11 cellular contexts compared by ENCODE assay signal in genomic region chr11:96257036-96257435, GRCh38.
DNase-seq lines count a peak whose midpoint lies in the region; ATAC-seq and TF ChIP-seq lines count a peak whose summit lies in the region.
"Had no signal": no experiment of that assay in that cellular context is flagged by ENCODE, and none has a peak within 500 bp of the region (broad histone marks: within the 10 kb centered on the region; RNA-seq: fewer than 3 reads in every experiment).

No MANE protein-coding gene starts in this region.

- CTCF ChIA-PET in CD4-positive, alpha-beta memory T cell (lab: Charles Lee; ENCODE audit: partially characterized antibody) = interaction anchor here (1.3 to 5.1 kb wide), 3 partner anchors 10 to 86 kb away, joined by 5 to 81 read pairs (median 11); partner anchors contain the start of gene MAML2
- CTCF ChIA-PET in IMR-90 (lab: Yijun Ruan, JAX) = interaction anchor here (0.6 kb wide), 1 partner anchor 30 kb away, joined by 7 read pairs; no protein-coding TSS in a partner anchor

- H3K4me1 Mint-ChIP-seq in CD4-positive, alpha-beta memory T cell = peaks cover 70 to 99% (median 86%) of the 10 kb centered on the region in 4 donors
- peaks cover 66% of the 10 kb centered on the region for H3K4me1 Mint-ChIP-seq in nephron

- H3K56ac ChIP-seq in IMR-90 (ENCODE audit: extremely low read depth, insufficient read depth, low read length) = peak overlapping the region; percentile 52

- H2AK5ac ChIP-seq in IMR-90 (ENCODE audit: low read depth, low read length) = peak overlapping the region; percentile 24; the same call in 1 of the 2 replicates

- peak overlapping the region; percentile 64 for H4K5ac ChIP-seq in IMR-90 (ENCODE audit: low read depth, low read length)

- dilution Hi-C loops in IMR-90 (cut with HindIII; ENCODE audit: low sequenced_read_pairs, unreplicated experiment) = no loop called here

- peak overlapping the region; percentile 87 for H2BK120ac ChIP-seq in IMR-90 (ENCODE audit: low read depth, low read length)

- H3K27ac ChIP-seq in CD4-positive, alpha-beta memory T cell (ENCODE audit: low read depth, low read length) = peak overlapping the region; percentile 74
- H3K27ac ChIP-seq in IMR-90 (ENCODE audit: insufficient read depth, low read length) (peak overlapping the region; percentile 32; the same call in 1 of the 2 replicates), dorsolateral prefrontal cortex (peak overlapping the region in 2 of 59 donors; percentile 19 to 26)

- TF ChIP-seq RAD21 in IMR-90 (IDR thresholded peaks at IDR 0.05; ENCODE audit: low read length) = no peak

- peaks cover 2 to 4% of the 10 kb centered on the region in 2 donors for H3K36me3 Mint-ChIP-seq in CD4-positive, alpha-beta memory T cell
- peaks cover 6% of the 10 kb centered on the region for H3K36me3 Mint-ChIP-seq in nephron (ENCODE audit: low read depth)

- H4K91ac ChIP-seq in IMR-90 (ENCODE audit: insufficient read depth, low read depth, low read length) = peak overlapping the region; percentile 48; the same call in 1 of the 2 replicates

- TF ChIP-seq CTCF in IMR-90 (conservative IDR thresholded peaks at IDR 0.05; ENCODE audit: low read depth, low read length) (no peak), nephron (IDR thresholded peaks at IDR 0.05; ENCODE audit: unreplicated experiment in 3 of 3) (no peak), dorsolateral prefrontal cortex (IDR thresholded peaks at IDR 0.05 in 54 of 56, conservative IDR thresholded peaks at IDR 0.05 in 2 of 56; ENCODE audit: low read depth in 1 of 56, partially characterized antibody in 56 of 56) (no peak)

- no peak for TF ChIP-seq POLR2A in IMR-90 (IDR thresholded peaks at IDR 0.05; ENCODE audit: low read depth, low read length)

- H3K36me3 ChIP-seq in CD4-positive, alpha-beta memory T cell (ENCODE audit: insufficient read depth, low read length) = no peaks in the 10 kb centered on the region
- H3K36me3 ChIP-seq in IMR-90 (ENCODE audit: control insufficient read depth, insufficient read depth, low read length) (no peaks in the 10 kb centered on the region; the same call in 1 of the 2 replicates), adipocyte (ENCODE audit: control insufficient read depth, insufficient read depth, low read length, severe bottlenecking) (no peaks in the 10 kb centered on the region)

- peak overlapping the region in 7 of 8 donors; percentile 72 to 89 (median 82) for H3K4me3 Mint-ChIP-seq in CD4-positive, alpha-beta memory T cell
- no peak overlapping the region for H3K4me3 Mint-ChIP-seq in nephron

- H3K79me1 ChIP-seq in IMR-90 (ENCODE audit: low read depth in 1 of 2, low read length in 2 of 2) = peaks cover 37 to 91% of the 10 kb centered on the region in 2 experiments

- H3K9ac ChIP-seq in IMR-90 (ENCODE audit: low read depth, low read length) (no peak overlapping the region; the same call in 1 of the 2 replicates), adipocyte (ENCODE audit: low read length) (peak overlapping the region; percentile 69)

- H2BK5ac ChIP-seq in IMR-90 (ENCODE audit: low read depth, low read length, poor library complexity, severe bottlenecking) = peak overlapping the region; percentile 90

- no peaks in the 10 kb centered on the region for H4K20me1 ChIP-seq in IMR-90 (ENCODE audit: insufficient read depth, low read length)

- peak overlapping the region; percentile 62 for H2BK20ac ChIP-seq in IMR-90 (ENCODE audit: low read depth, low read length)

- POLR2A ChIA-PET in CD4-positive, alpha-beta memory T cell (lab: Charles Lee; ENCODE audit: partially characterized antibody) = interaction anchor here (0.8 to 5.1 kb wide), 9 partner anchors 7 to 99 kb away, joined by 3 to 76 read pairs (median 4); partner anchors contain the start of gene MAML2
- POLR2A ChIA-PET in IMR-90 (lab: Charles Lee; ENCODE audit: unreplicated experiment) = interaction anchor here (0.5 kb wide), 1 partner anchor 29 kb away, joined by 5 read pairs; no protein-coding TSS in a partner anchor

- no peak overlapping the region for H2AK9ac ChIP-seq in IMR-90 (replicated peaks; ENCODE audit: low read depth, low read length, poor library complexity)

- no peak for DNase-seq in CD4-positive, alpha-beta memory T cell
- DNase-seq in IMR-90 = no peak
- DNase-seq in adipocyte (ENCODE audit: low read depth) = peak; percentile 42
- no peak for DNase-seq in dorsolateral prefrontal cortex
- DNase-seq: DMS79 treated with DMSO at 0.1 percent for 48 hours, NCI-H1092, small intestine had no signal

- no peak overlapping the region for H3K4me3 ChIP-seq in CD4-positive, alpha-beta memory T cell (ENCODE audit: low read length in 2 of 2)
- no peak overlapping the region for H3K4me3 ChIP-seq in IMR-90 (ENCODE audit: insufficient read depth, low read depth, low read length)
- H3K4me3 ChIP-seq in adipocyte (ENCODE audit: low read length) = peak overlapping the region; percentile 38
- H3K4me3 ChIP-seq in dorsolateral prefrontal cortex = no peak overlapping the region

- in situ Hi-C loops in IMR-90 (cut with MboI; ENCODE audit: low sequenced_read_pairs) = no loop called here

- peak overlapping the region; percentile 55; the same call in 1 of the 2 replicates for H3K4me2 ChIP-seq in IMR-90 (ENCODE audit: low read depth, low read length)

- intact Hi-C loops in CD4-positive, alpha-beta memory T cell (cut with micrococcal nuclease) = no loop called here
- intact Hi-C loops in IMR-90 (cut with micrococcal nuclease) = loop anchor here (5.0 kb wide), 1 partner anchor 85 kb away; the partner anchor contains the start of gene MAML2
- intact Hi-C loops in dorsolateral prefrontal cortex (cut with DNase I) = no loop called here

- peak overlapping the region; percentile 96 to 99 (median 97) for H3K27ac Mint-ChIP-seq in CD4-positive, alpha-beta memory T cell
- peak overlapping the region in 2 of 3 experiments; percentile 22 to 88 for H3K27ac Mint-ChIP-seq in nephron

- peak overlapping the region; percentile 83; the same call in 1 of the 2 replicates for H3K23ac ChIP-seq in IMR-90 (ENCODE audit: low read depth, low read length)

- no peak overlapping the region for H2AFZ ChIP-seq in IMR-90 (replicated peaks; ENCODE audit: low read length, poor library complexity)

- H3K27me3 Mint-ChIP-seq in CD4-positive, alpha-beta memory T cell = no peaks in the 10 kb centered on the region
- H3K27me3 Mint-ChIP-seq in nephron (ENCODE audit: low read depth) = no peaks in the 10 kb centered on the region

- peak overlapping the region; percentile 55; the same call in 1 of the 3 replicates for H2BK15ac ChIP-seq in IMR-90 (ENCODE audit: low read depth, low read length)

- ATAC-seq in IMR-90 (ENCODE audit: low read depth) = no peak
- no peak for ATAC-seq in GM18868 (IDR thresholded peaks at IDR 0.05; ENCODE audit: unreplicated experiment)
- no peak for ATAC-seq in GM21723 (IDR thresholded peaks at IDR 0.05; ENCODE audit: unreplicated experiment)
- ATAC-seq in GM21576 (IDR thresholded peaks at IDR 0.05; ENCODE audit: unreplicated experiment) = no peak

- no TSS peak for BruUV-seq in IMR-90 (replicated peaks; lab: Mats Ljungman, UMichigan)

- peak overlapping the region; percentile 82 for H3K14ac ChIP-seq in IMR-90 (replicated peaks; ENCODE audit: low read depth, low read length)

- peak overlapping the region; percentile 36; the same call in 1 of the 2 replicates for H3K4ac ChIP-seq in IMR-90 (ENCODE audit: low read depth, low read length)

- H3K18ac ChIP-seq in IMR-90 (ENCODE audit: low read depth, low read length) = peak overlapping the region; percentile 33; the same call in 1 of the 2 replicates

- H3K9me3 Mint-ChIP-seq in CD4-positive, alpha-beta memory T cell = peaks cover 0 to 1% (median 0%) of the 10 kb centered on the region in 8 donors
- no peaks in the 10 kb centered on the region for H3K9me3 Mint-ChIP-seq in nephron

- no peaks in the 10 kb centered on the region for H3K27me3 ChIP-seq in CD4-positive, alpha-beta memory T cell (ENCODE audit: insufficient read depth, low read length)
- no peaks in the 10 kb centered on the region for H3K27me3 ChIP-seq in IMR-90 (ENCODE audit: control insufficient read depth, insufficient read depth, low read length)
- H3K27me3 ChIP-seq in adipocyte (replicated peaks; ENCODE audit: control insufficient read depth, insufficient read depth, low read length) = no peaks in the 10 kb centered on the region
- H3K27me3 ChIP-seq in dorsolateral prefrontal cortex = no peaks in the 10 kb centered on the region

- peaks cover 17% of the 10 kb centered on the region for H3K9me1 ChIP-seq in IMR-90 (ENCODE audit: insufficient read depth, low read length)

- H4K8ac ChIP-seq in IMR-90 (ENCODE audit: low read depth in 2 of 2, low read length in 2 of 2) = peak overlapping the region; percentile 21 to 84; a peak in 3 of 4 replicates

- no peaks in the 10 kb centered on the region for H3K9me3 ChIP-seq in CD4-positive, alpha-beta memory T cell (ENCODE audit: control insufficient read depth in 1 of 2, low read length in 2 of 2)
- no peaks in the 10 kb centered on the region for H3K9me3 ChIP-seq in IMR-90 (ENCODE audit: control insufficient read depth, insufficient read depth, low read length)
- no peaks in the 10 kb centered on the region for H3K9me3 ChIP-seq in adipocyte (ENCODE audit: control insufficient read depth, low read length)

- peaks cover 92% of the 10 kb centered on the region for H3K4me1 ChIP-seq in CD4-positive, alpha-beta memory T cell (ENCODE audit: insufficient read depth, low read length)
- H3K4me1 ChIP-seq in IMR-90 (ENCODE audit: control insufficient read depth, insufficient read depth, low read length) = peaks cover 22% of the 10 kb centered on the region
- peaks cover 51% of the 10 kb centered on the region for H3K4me1 ChIP-seq in adipocyte (ENCODE audit: control insufficient read depth, insufficient read depth, low read length)

TF ChIP-seq in IMR-90, 13 proteins besides CTCF, POLR2A, EP300 and RAD21:
- peak; percentile 43; the same call in 1 of the 2 replicates for TF ChIP-seq CEBPB (IDR thresholded peaks at IDR 0.05; ENCODE audit: low read depth, low read length)
- no peak for TF ChIP-seq MXI1 (IDR thresholded peaks at IDR 0.05; ENCODE audit: borderline replicate concordance, low read depth, low read length)

Comparison
In these comparisons a context has a peak if more than half of its experiments do, and no peak if none do; other contexts are left out.
1. H3K4me3 Mint-ChIP-seq: peak in CD4-positive, alpha-beta memory T cell (7 of 8); none in nephron (0 of 3).